1 cellular context compared by ENCODE assay signal in genomic region chr5:112921833-112922817, GRCh38.
TF ChIP-seq lines count a peak whose summit lies in the region.

Gene REEP5 (minus strand): TSS chr5:112922227. CDS start chr5:112922190, 37 bp downstream.

TF ChIP-seq in A549, 52 proteins besides CTCF, POLR2A, EP300 and RAD21 (continued from another document):
- TF ChIP-seq REST (IDR thresholded peaks at IDR 0.05) (no peak), MAZ (IDR thresholded peaks at IDR 0.05; ENCODE audit: borderline replicate concordance, low read depth, low read length) (peak; percentile 92), ZNF302 (CRISPR knock-in tag; IDR thresholded peaks at IDR 0.05) (no peak), RCOR1 (IDR thresholded peaks at IDR 0.05; ENCODE audit: low read depth, low read length) (no peak), FOXS1 (CRISPR knock-in tag; IDR thresholded peaks at IDR 0.05) (no peak), USF2 (IDR thresholded peaks at IDR 0.05) (no peak), CEBPB (IDR thresholded peaks at IDR 0.05) (no peak), MAFK (IDR thresholded peaks at IDR 0.05; ENCODE audit: partially characterized antibody) (no peak), FOSB (CRISPR knock-in tag; IDR thresholded peaks at IDR 0.05) (no peak), CHD2 (IDR thresholded peaks at IDR 0.05; ENCODE audit: low read length, partially characterized antibody) (peak; percentile 11), HMGXB4 (CRISPR knock-in tag; IDR thresholded peaks at IDR 0.05; ENCODE audit: borderline replicate concordance) (no peak), KDM5A (IDR thresholded peaks at IDR 0.05) (no peak), ZC3H11A (IDR thresholded peaks at IDR 0.05) (no peak), GATA3 (IDR thresholded peaks at IDR 0.05; ENCODE audit: borderline replicate concordance) (no peak), RNF2 (IDR thresholded peaks at IDR 0.05; ENCODE audit: borderline replicate concordance, low read depth) (no peak), HEYL (CRISPR knock-in tag; IDR thresholded peaks at IDR 0.05) (no peak), ZSCAN20 (CRISPR knock-in tag; IDR thresholded peaks at IDR 0.05) (no peak), CHD4 (IDR thresholded peaks at IDR 0.05; ENCODE audit: borderline replicate concordance) (no peak), HES2 (IDR thresholded peaks at IDR 0.05) (no peak), NPAS2 (CRISPR knock-in tag; IDR thresholded peaks at IDR 0.05; ENCODE audit: borderline replicate concordance) (no peak), HOXB13 (CRISPR knock-in tag; IDR thresholded peaks at IDR 0.05; ENCODE audit: low read depth) (no peak), KDM1A (IDR thresholded peaks at IDR 0.05; ENCODE audit: low read depth) (no peak), ATOH8 (CRISPR knock-in tag; IDR thresholded peaks at IDR 0.05; ENCODE audit: low read depth) (no peak), EHMT2 (IDR thresholded peaks at IDR 0.05; ENCODE audit: low read depth) (no peak), HOXA7 (CRISPR knock-in tag; IDR thresholded peaks at IDR 0.05) (no peak), PBX3 (IDR thresholded peaks at IDR 0.05) (no peak; the same call in 1 of the 2 replicates), RARB (CRISPR knock-in tag; IDR thresholded peaks at IDR 0.05) (no peak)
- TF ChIP-seq, protein P1, sequence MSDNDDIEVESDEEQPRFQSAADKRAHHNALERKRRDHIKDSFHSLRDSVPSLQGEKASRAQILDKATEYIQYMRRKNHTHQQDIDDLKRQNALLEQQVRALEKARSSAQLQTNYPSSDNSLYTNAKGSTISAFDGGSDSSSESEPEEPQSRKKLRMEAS (IDR thresholded peaks at IDR 0.05): peak; percentile 34
TF ChIP-seq in A549: peak in this region for 9.
